8 cellular contexts compared by ENCODE assay signal in genomic region chr2:3558205-3559014, GRCh38. TPM values are rescaled to one million over a fixed set of nuclear protein-coding genes. Genes with fewer than 3 reads are reported as not detected.
DNase-seq lines count a peak whose midpoint lies in the region; ATAC-seq lines count a peak whose summit lies in the region.

Gene RNASEH1 (minus strand): TSS chr2:3558333. CDS start chr2:3558260, 73 bp downstream.

- peaks cover 9% of the 10 kb centered on the region for H3K36me3 Mint-ChIP-seq in IgD-negative memory B cell

- peaks cover 0 to 2% (median 1%) of the 10 kb centered on the region in 3 donors for H3K9me3 Mint-ChIP-seq in IgD-negative memory B cell

- peak within 1 kb of the TSS; percentile 90 to 97 (median 96) for H3K4me3 Mint-ChIP-seq in IgD-negative memory B cell

- peak; percentile 97 for DNase-seq in DMS 273 treated with DMSO at 0.1 percent for 48 hours (lab: John Stamatoyannopoulos, UW)
- peak; percentile 76 for DNase-seq in OCI-M2 (lab: John Stamatoyannopoulos, UW; ENCODE audit: unreplicated experiment)
- peak; percentile 99 for DNase-seq in activated T-cell treated with anti-CD3 and anti-CD28 coated beads for 4 hours
- DNase-seq in epidermal melanocyte (ENCODE audit: insufficient read length, low spot score): peak; percentile 99
- peak; percentile 96 for DNase-seq in middle frontal gyrus (ENCODE audit: extremely low spot score, low spot score)
- peak; percentile 98 to 99 for DNase-seq in stimulated activated CD8-positive, alpha-beta memory T cell treated with anti-CD3 and anti-CD28 coated beads, Interleukin-2, amount 100 ng/mL, for 48 hours (ENCODE audit: low read depth in 2 of 2)

- H3K4me1 Mint-ChIP-seq in IgD-negative memory B cell: peaks cover 27 to 30% (median 27%) of the 10 kb centered on the region in 3 donors

- peak; percentile 95 for ATAC-seq in GM21529 (IDR thresholded peaks at IDR 0.05; ENCODE audit: unreplicated experiment)

- no peaks in the 10 kb centered on the region for H3K27me3 Mint-ChIP-seq in IgD-negative memory B cell

- peak within 1 kb of the TSS; percentile 97 for H3K27ac Mint-ChIP-seq in IgD-negative memory B cell

RNA-seq across cellular contexts. Expression of gene RNASEH1, which starts in this region (rescaled TPM):
- 35.2 TPM for polyA plus RNA-seq in IgD-negative memory B cell

Comparison
In these comparisons a context has a peak if more than half of its experiments do, and no peak if none do; other contexts are left out.
1. Peak in every context shown above with its lines: DNase-seq and ATAC-seq.